ENCODE assay signal across 9 cellular contexts in the genomic region with DNA sequence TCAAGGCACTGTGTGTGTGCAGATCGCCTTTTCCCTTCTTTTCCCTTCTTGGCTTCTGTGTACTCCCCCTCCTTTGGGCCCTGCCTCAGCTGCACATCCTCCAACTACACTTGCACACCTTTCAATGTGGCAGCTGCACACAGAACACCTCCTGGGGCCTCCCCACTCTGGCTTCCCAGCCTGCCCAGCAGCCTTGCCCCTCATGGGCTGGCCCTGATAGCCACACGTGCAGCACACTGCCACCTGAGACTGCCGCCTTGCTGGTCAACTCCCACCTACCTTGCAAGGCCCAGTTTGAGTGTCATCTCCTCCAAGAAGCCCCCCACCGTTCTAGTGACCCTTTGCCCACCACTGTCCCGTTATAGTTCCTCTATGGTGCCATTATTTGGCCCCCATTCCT.
DNase-seq lines count a peak whose midpoint lies in the region; ATAC-seq, FAIRE-seq and TF ChIP-seq lines count a peak whose summit lies in the region.
"Had no signal": no experiment of that assay in that cellular context is flagged by ENCODE, and none has a peak within 500 bp of the region (broad histone marks: within the 10 kb centered on the region; RNA-seq: fewer than 3 reads in every experiment).

No MANE protein-coding gene starts in this region.

- intact Hi-C loops in activated T-helper 1 cell treated with anti-CD3 and anti-CD28 coated beads, Interleukin-12 subunit alpha, Interleukin-12 subunit beta, Interleukin-2, Interleukin-4 antibody, amounts not matched to agents 30 ng/mL and 10 ng/mL and 1 ng/mL, durations not matched to agents 14 hours and 24 hours and 36 hours (cut with micrococcal nuclease) = loop anchor here (5.0 kb wide), 1 partner anchor 68 kb away; no protein-coding TSS in a partner anchor
- intact Hi-C loops in right cardiac atrium (cut with DNase I) = no loop called here

- FAIRE-seq in small intestine (lab: Jason Lieb, UNC) = no peak

- H3K9me3 Mint-ChIP-seq in activated T-helper 1 cell treated with anti-CD3 and anti-CD28 coated beads, Interleukin-12 subunit alpha, Interleukin-12 subunit beta, Interleukin-2, Interleukin-4 antibody, amounts not matched to agents 30 ng/mL and 10 ng/mL and 1 ng/mL, durations not matched to agents 14 hours and 24 hours and 36 hours = no peaks in the 10 kb centered on the region

- H3K4me1 ChIP-seq in right cardiac atrium (ENCODE audit: control insufficient read depth, insufficient read depth, low read length) (peaks cover 57% of the 10 kb centered on the region), small intestine (ENCODE audit: control insufficient read depth in 2 of 2, insufficient read depth in 1 of 2, low read depth in 1 of 2, low read length in 1 of 2) (peaks cover 3 to 41% of the 10 kb centered on the region in 2 donors)

- peaks cover 2% of the 10 kb centered on the region for H3K36me3 Mint-ChIP-seq in activated T-helper 1 cell treated with anti-CD3 and anti-CD28 coated beads, Interleukin-12 subunit alpha, Interleukin-12 subunit beta, Interleukin-2, Interleukin-4 antibody, amounts not matched to agents 30 ng/mL and 10 ng/mL and 1 ng/mL, durations not matched to agents 14 hours and 24 hours and 36 hours (ENCODE audit: low read depth)

- no peak for DNase-seq in activated T-helper 1 cell treated with anti-CD3 and anti-CD28 coated beads, Interleukin-12 subunit alpha, Interleukin-12 subunit beta, Interleukin-2, Interleukin-4 antibody, amounts not matched to agents 30 ng/mL and 10 ng/mL and 1 ng/mL, durations not matched to agents 14 hours and 24 hours and 36 hours (ENCODE audit: low spot score)
- DNase-seq in right cardiac atrium (no peak), small intestine (no peak), SKM-1 treated with dmso at 0.1 percent for 144 hours (lab: John Stamatoyannopoulos, UW; ENCODE audit: unreplicated experiment) (no peak), H4 (ENCODE audit: low spot score) (no peak)
- DNase-seq in stimulated activated CD8-positive, alpha-beta memory T cell treated with anti-CD3 and anti-CD28 coated beads, Interleukin-4, amount 100 ng/mL, for 48 hours = no peak
- DNase-seq: NCI-H446 had no signal

- no peaks in the 10 kb centered on the region for H3K27me3 ChIP-seq in right cardiac atrium (ENCODE audit: control insufficient read depth, insufficient read depth)
- H3K27me3 ChIP-seq in small intestine (ENCODE audit: control insufficient read depth in 2 of 2, insufficient read depth in 2 of 2, low read length in 2 of 2) = no peaks in the 10 kb centered on the region

- 65% methylated on average over 5 of the region's 5 CpGs for WGBS in right cardiac atrium
- WGBS in small intestine, 3 donors = 77 to 87% (median 83%) methylated on average over 5 of the region's 5 CpGs

- TF ChIP-seq CTCF in GM12875 (IDR thresholded peaks at IDR 0.05; ENCODE audit: borderline replicate concordance, insufficient read depth, low read depth, low read length) = no peak

- H3K4me3 ChIP-seq in GM12875 (ENCODE audit: low read depth, low read length) = peak overlapping the region; percentile 17
- H3K4me3 ChIP-seq in right cardiac atrium (ENCODE audit: low read length) = no peak overlapping the region
- no peak overlapping the region for H3K4me3 ChIP-seq in small intestine (ENCODE audit: low read depth in 1 of 2, low read length in 2 of 2)

- peak overlapping the region; percentile 78 for H3K27ac Mint-ChIP-seq in activated T-helper 1 cell treated with anti-CD3 and anti-CD28 coated beads, Interleukin-12 subunit alpha, Interleukin-12 subunit beta, Interleukin-2, Interleukin-4 antibody, amounts not matched to agents 30 ng/mL and 10 ng/mL and 1 ng/mL, durations not matched to agents 14 hours and 24 hours and 36 hours

- H3K27me3 Mint-ChIP-seq in activated T-helper 1 cell treated with anti-CD3 and anti-CD28 coated beads, Interleukin-12 subunit alpha, Interleukin-12 subunit beta, Interleukin-2, Interleukin-4 antibody, amounts not matched to agents 30 ng/mL and 10 ng/mL and 1 ng/mL, durations not matched to agents 14 hours and 24 hours and 36 hours (ENCODE audit: insufficient read depth) = no peaks in the 10 kb centered on the region

- H3K4me1 Mint-ChIP-seq in activated T-helper 1 cell treated with anti-CD3 and anti-CD28 coated beads, Interleukin-12 subunit alpha, Interleukin-12 subunit beta, Interleukin-2, Interleukin-4 antibody, amounts not matched to agents 30 ng/mL and 10 ng/mL and 1 ng/mL, durations not matched to agents 14 hours and 24 hours and 36 hours (ENCODE audit: low read depth) = peaks cover 71% of the 10 kb centered on the region

- ATAC-seq in right cardiac atrium = peak in 1 of 2 donors; percentile 1
- no peak for ATAC-seq in HG03378 (IDR thresholded peaks at IDR 0.05; ENCODE audit: unreplicated experiment)

- H3K9me3 ChIP-seq in right cardiac atrium (ENCODE audit: control insufficient read depth, low read length) (no peaks in the 10 kb centered on the region), small intestine (ENCODE audit: control insufficient read depth, low read depth) (no peaks in the 10 kb centered on the region)

- H3K36me3 ChIP-seq in small intestine (ENCODE audit: control insufficient read depth in 2 of 2, insufficient read depth in 2 of 2, low read length in 2 of 2) = no peaks in the 10 kb centered on the region

- no peak overlapping the region for H3K4me3 Mint-ChIP-seq in activated T-helper 1 cell treated with anti-CD3 and anti-CD28 coated beads, Interleukin-12 subunit alpha, Interleukin-12 subunit beta, Interleukin-2, Interleukin-4 antibody, amounts not matched to agents 30 ng/mL and 10 ng/mL and 1 ng/mL, durations not matched to agents 14 hours and 24 hours and 36 hours

- peak overlapping the region; percentile 82 for H3K27ac ChIP-seq in right cardiac atrium (ENCODE audit: low read length)
- peak overlapping the region; percentile 54 to 92 for H3K27ac ChIP-seq in small intestine (ENCODE audit: low read depth in 1 of 2, low read length in 1 of 2)
